ENCODE assay signal across 24 cellular contexts in genomic region chr11:128133501-128133900, GRCh38.
DNase-seq lines count a peak whose midpoint lies in the region; TF ChIP-seq lines count a peak whose summit lies in the region.
"Had no signal": no experiment of that assay in that cellular context is flagged by ENCODE, and none has a peak within 500 bp of the region (broad histone marks: within the 10 kb centered on the region; RNA-seq: fewer than 3 reads in every experiment).

No MANE protein-coding gene starts in this region.

- H3K18ac ChIP-seq in trophoblast cell (ENCODE audit: low read length) = no peak overlapping the region

- no peak overlapping the region for H4K91ac ChIP-seq in trophoblast cell (ENCODE audit: low read depth, low read length)

- H3K4ac ChIP-seq in trophoblast cell (ENCODE audit: low read depth, low read length) = no peak overlapping the region

- peaks cover 2% of the 10 kb centered on the region for H3K79me1 ChIP-seq in trophoblast cell (ENCODE audit: low read length)

- H2AFZ ChIP-seq in trophoblast cell (ENCODE audit: insufficient read depth, low read length, poor library complexity) = no peak overlapping the region

- H3K9ac ChIP-seq in adipocyte (ENCODE audit: low read length) (no peak overlapping the region), trophoblast cell (ENCODE audit: low read length) (no peak overlapping the region)

- H3K4me3 ChIP-seq in adipocyte (ENCODE audit: low read length) (no peak overlapping the region), trophoblast cell (ENCODE audit: low read depth, low read length) (no peak overlapping the region)
- H3K4me3 ChIP-seq: dorsolateral prefrontal cortex, GM12878, pancreas, upper lobe of left lung had no signal

- H2BK120ac ChIP-seq in trophoblast cell (ENCODE audit: insufficient read depth, low read length, poor library complexity) = no peak overlapping the region

- H3K4me2 ChIP-seq in trophoblast cell (ENCODE audit: low read length) = no peak overlapping the region

- no peak overlapping the region for H2AK5ac ChIP-seq in trophoblast cell (ENCODE audit: low read length)

- H3K9me3 ChIP-seq in adipocyte (ENCODE audit: control insufficient read depth, low read length) = no peaks in the 10 kb centered on the region
- no peaks in the 10 kb centered on the region for H3K9me3 ChIP-seq in trophoblast cell (ENCODE audit: insufficient read depth, low read depth, low read length)
- H3K9me3 ChIP-seq: pancreas, upper lobe of left lung had no signal

- no peaks in the 10 kb centered on the region for H3K36me3 ChIP-seq in adipocyte (ENCODE audit: control insufficient read depth, insufficient read depth, low read length, severe bottlenecking)
- H3K36me3 ChIP-seq in trophoblast cell (ENCODE audit: control insufficient read depth in 1 of 2, insufficient read depth in 2 of 2, low read length in 2 of 2) = no peaks in the 10 kb centered on the region
- H3K36me3 ChIP-seq: pancreas, upper lobe of left lung had no signal

- TF ChIP-seq CTCF in GM13976 (IDR thresholded peaks at IDR 0.05; ENCODE audit: borderline replicate concordance, control extremely low read depth, extremely low read depth, insufficient read depth, missing control alignments) = no peak

- no peak overlapping the region for H2BK5ac ChIP-seq in trophoblast cell (ENCODE audit: low read depth, low read length, poor library complexity)

- DNase-seq in NCI-H82 (lab: John Stamatoyannopoulos, UW) (peak; percentile 22), NCI-H82 treated with DMSO at 0.1 percent for 48 hours (lab: John Stamatoyannopoulos, UW; ENCODE audit: unreplicated experiment) (no peak), adipocyte (ENCODE audit: low read depth) (peak; percentile 27), islet precursor cell (peak; percentile 89), trophoblast cell (no peak), NCI-H2171 (lab: John Stamatoyannopoulos, UW) (no peak), GM13976 (ENCODE audit: low spot score) (no peak), cerebellar cortex (ENCODE audit: low spot score) (no peak)
- DNase-seq: activated B cell treated with CpG ODN at 0.5 μM for 24 hours; activated CD4-positive, alpha-beta T cell treated with anti-CD3 and anti-CD28 coated beads, Interleukin-2, amount 50 U/mL, for 48 hours; activated effector memory CD4-positive, alpha-beta T cell treated with anti-CD3 and anti-CD28 coated beads, Interleukin-2, amount 50 U/mL, for 16 hours; caudate nucleus; CD8-positive, alpha-beta T cell; DMS53; dorsolateral prefrontal cortex; head of caudate nucleus; NCI-H1105 treated with DMSO at 0.1 percent for 48 hours; NCI-H2081 treated with DMSO at 0.1 percent for 48 hours; NCI-H446 treated with DMSO at 0.1 percent for 48 hours; pancreas; stimulated activated CD8-positive, alpha-beta memory T cell treated with anti-CD3 and anti-CD28 coated beads, Interleukin-4, amount 100 ng/mL, for 48 hours; upper lobe of left lung had no signal

- no peak overlapping the region for H3K14ac ChIP-seq in trophoblast cell (ENCODE audit: low read length)

- H4K8ac ChIP-seq in trophoblast cell (ENCODE audit: low read depth, low read length) = no peak overlapping the region

- peaks cover 10% of the 10 kb centered on the region for H3K4me1 ChIP-seq in adipocyte (ENCODE audit: control insufficient read depth, insufficient read depth, low read length)
- peaks cover 2 to 7% of the 10 kb centered on the region in 2 experiments for H3K4me1 ChIP-seq in trophoblast cell (ENCODE audit: control insufficient read depth in 1 of 2, insufficient read depth in 2 of 2, low read length in 2 of 2)
- H3K4me1 ChIP-seq: pancreas, upper lobe of left lung had no signal

- peak overlapping the region; percentile 92 for H3K27ac ChIP-seq in trophoblast cell (ENCODE audit: low read depth, low read length)
- H3K27ac ChIP-seq: 22Rv1, dorsolateral prefrontal cortex, pancreas, upper lobe of left lung had no signal

- no peak overlapping the region for H3K23ac ChIP-seq in trophoblast cell (ENCODE audit: low read length)

- H2BK12ac ChIP-seq in trophoblast cell (ENCODE audit: low read length) = no peak overlapping the region

- in situ Hi-C loops in GM13976 (cut with MboI; ENCODE audit: low sequenced_read_pairs, unreplicated experiment) = no loop called here

- H3K27me3 ChIP-seq in adipocyte (replicated peaks; ENCODE audit: control insufficient read depth, insufficient read depth, low read length) (peaks cover 6% of the 10 kb centered on the region), trophoblast cell (ENCODE audit: insufficient read depth, low read length) (no peaks in the 10 kb centered on the region)
- H3K27me3 ChIP-seq: pancreas, upper lobe of left lung had no signal

- H4K12ac ChIP-seq in trophoblast cell (ENCODE audit: low read depth, low read length) = no peak overlapping the region

- no peaks in the 10 kb centered on the region for H3K79me2 ChIP-seq in trophoblast cell (ENCODE audit: control insufficient read depth, insufficient read depth, low read length, poor library complexity)

- no CpG with 5 or more reads among the region's 3 CpGs for WGBS in trophoblast cell (ENCODE audit: extremely low coverage, insufficient coverage, insufficient read length)

Comparison
In these comparisons a context has a peak if more than half of its experiments do, and no peak if none do; other contexts are left out.
1. DNase-seq: peak in NCI-H82 (single experiment), adipocyte (single experiment) and islet precursor cell (single experiment); none in NCI-H82 treated with DMSO at 0.1 percent for 48 hours (single experiment), trophoblast cell (0 of 2), NCI-H2171 (single experiment), GM13976 (single experiment) and cerebellar cortex (single experiment).